In the genomic region with DNA sequence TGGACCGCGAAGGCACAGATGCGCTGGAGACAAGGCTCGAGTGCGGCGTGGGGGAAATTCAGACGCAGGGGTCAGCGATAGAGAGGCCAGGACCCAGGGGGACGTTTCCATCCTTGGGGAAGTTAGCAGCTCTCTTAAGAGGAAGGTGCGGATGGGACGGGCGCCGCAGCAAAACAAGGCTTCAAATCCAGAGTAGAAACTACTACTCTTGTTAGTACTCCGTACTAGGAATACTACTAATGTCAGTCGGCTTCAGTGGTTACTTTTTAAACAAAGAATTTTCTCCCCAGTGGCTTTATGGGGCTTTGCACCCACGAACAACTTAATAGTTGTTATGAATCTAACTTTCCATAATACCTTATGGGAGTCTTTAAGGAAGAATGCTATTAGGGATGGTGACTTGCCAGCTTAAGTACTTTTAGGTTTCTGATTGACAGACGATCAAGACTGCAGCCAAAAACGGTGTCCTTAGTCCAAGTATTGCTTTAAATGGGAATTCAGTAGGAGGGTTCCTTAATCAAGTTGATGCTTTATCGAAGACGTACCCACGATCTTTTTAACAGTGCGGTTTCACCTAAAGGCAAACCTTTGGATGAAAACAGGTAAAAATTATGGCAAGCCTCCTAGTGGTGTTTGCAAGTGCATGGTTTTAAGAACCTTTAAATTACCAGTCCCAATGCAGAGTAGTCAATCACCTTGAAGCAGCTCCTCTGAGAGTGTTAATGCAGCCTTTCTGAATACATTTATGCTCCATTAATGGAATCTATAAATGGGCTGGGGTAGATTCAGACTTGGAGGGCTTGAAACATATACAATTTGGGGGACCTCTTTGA, we compare ENCODE assay signal across 8 cellular contexts. TPM values are rescaled to one million over a fixed set of nuclear protein-coding genes. Genes with fewer than 3 reads are reported as not detected.
DNase-seq lines count a peak whose midpoint lies in the region; ATAC-seq and TF ChIP-seq lines count a peak whose summit lies in the region.

No MANE protein-coding gene starts in this region.

- H3K4me1 Mint-ChIP-seq in activated CD8-positive, alpha-beta T cell treated with anti-CD3 and anti-CD28 coated beads, Interleukin-2, amount 10 ng/mL, durations not matched to agents 7 days and 5 days (ENCODE audit: low read depth), result peaks cover 23% of the 10 kb centered on the region

- no peaks in the 10 kb centered on the region for H3K9me3 ChIP-seq in Loucy (ENCODE audit: insufficient read depth, low read depth, low read length)

- H3K4me3 ChIP-seq in Loucy (ENCODE audit: low read length, poor library complexity, severe bottlenecking) (peak overlapping the region; percentile 91), skeletal muscle cell (ENCODE audit: low read depth, low read length) (peak overlapping the region; percentile 88)

- peaks cover 2% of the 10 kb centered on the region for H3K27me3 Mint-ChIP-seq in activated CD8-positive, alpha-beta T cell treated with anti-CD3 and anti-CD28 coated beads, Interleukin-2, amount 10 ng/mL, durations not matched to agents 7 days and 5 days (ENCODE audit: low read depth)

- peaks cover 33% of the 10 kb centered on the region for H3K79me2 ChIP-seq in Loucy (ENCODE audit: insufficient read depth, low read length)

- H3F3A ChIP-seq in Loucy (ENCODE audit: low read depth), result 0 out of 2 replicates have a peak, but pooled peaks cover 2% of the 10 kb centered on the region

- no peaks in the 10 kb centered on the region for H3K27me3 ChIP-seq in Loucy (ENCODE audit: insufficient read depth, low read length, poor library complexity, severe bottlenecking)

- H3K9ac ChIP-seq in Loucy (ENCODE audit: low read depth, low read length, poor library complexity, severe bottlenecking), result peak overlapping the region; percentile 85

- no peaks in the 10 kb centered on the region for H3K9me3 Mint-ChIP-seq in activated CD8-positive, alpha-beta T cell treated with anti-CD3 and anti-CD28 coated beads, Interleukin-2, amount 10 ng/mL, durations not matched to agents 7 days and 5 days (ENCODE audit: insufficient read depth)

- DNase-seq in NCI-H2171 treated with DMSO at 0.1 percent for 48 hours (lab: John Stamatoyannopoulos, UW), result peak; percentile 55
- no peak for DNase-seq in NCI-H2171 (lab: John Stamatoyannopoulos, UW)
- DNase-seq in activated CD8-positive, alpha-beta T cell treated with anti-CD3 and anti-CD28 coated beads, Interleukin-2, amount 10 ng/mL, durations not matched to agents 7 days and 5 days, result no peak
- DNase-seq in hepatic stellate cell (ENCODE audit: low spot score), result peak; percentile 79
- no peak for DNase-seq in skeletal muscle cell (ENCODE audit: low read depth)
- DNase-seq in Ammon's horn (ENCODE audit: low spot score), result no peak

- H3K4me2 ChIP-seq in Loucy (ENCODE audit: low read depth, low read length, poor library complexity, severe bottlenecking), result peak overlapping the region; percentile 93

- peak overlapping the region; percentile 80 for H3K4me3 Mint-ChIP-seq in activated CD8-positive, alpha-beta T cell treated with anti-CD3 and anti-CD28 coated beads, Interleukin-2, amount 10 ng/mL, durations not matched to agents 7 days and 5 days

- no peaks in the 10 kb centered on the region for H3K36me3 ChIP-seq in Loucy (ENCODE audit: insufficient read depth, low read length)

- H3K27ac Mint-ChIP-seq in activated CD8-positive, alpha-beta T cell treated with anti-CD3 and anti-CD28 coated beads, Interleukin-2, amount 10 ng/mL, durations not matched to agents 7 days and 5 days, result peak overlapping the region; percentile 84

- POLR2A ChIA-PET in activated CD8-positive, alpha-beta T cell treated with anti-CD3 and anti-CD28 coated beads, Interleukin-2, amount 10 ng/mL, durations not matched to agents 7 days and 5 days (lab: Charles Lee), result interaction anchor here (0.7 to 4.4 kb wide), 6 partner anchors 12 to 651 kb away, joined by 3 to 47 read pairs (median 5); a partner anchor contains a TSS

- peak; percentile 44 for TF ChIP-seq CTCF in Loucy (conservative IDR thresholded peaks at IDR 0.05; ENCODE audit: low read length)

- peaks cover 24% of the 10 kb centered on the region for H3K4me1 ChIP-seq in Loucy (ENCODE audit: insufficient read depth, low read length, poor library complexity, severe bottlenecking)

- ATAC-seq in GM21825 (IDR thresholded peaks at IDR 0.05; ENCODE audit: unreplicated experiment), result peak; percentile 13
- peak; percentile 24 for ATAC-seq in activated CD8-positive, alpha-beta T cell treated with anti-CD3 and anti-CD28 coated beads, Interleukin-2, amount 10 ng/mL, durations not matched to agents 7 days and 5 days

- peaks cover 16% of the 10 kb centered on the region for H4K20me1 ChIP-seq in Loucy (ENCODE audit: insufficient read depth, low read length, poor library complexity, severe bottlenecking)

- CTCF ChIA-PET in activated CD8-positive, alpha-beta T cell treated with anti-CD3 and anti-CD28 coated beads, Interleukin-2, amount 10 ng/mL, durations not matched to agents 7 days and 5 days (lab: Charles Lee), result interaction anchor here (0.8 to 8.0 kb wide), 25 partner anchors 8 to 651 kb away, joined by 3 to 109 read pairs (median 4); a partner anchor contains a TSS

- no peaks in the 10 kb centered on the region for H3K36me3 Mint-ChIP-seq in activated CD8-positive, alpha-beta T cell treated with anti-CD3 and anti-CD28 coated beads, Interleukin-2, amount 10 ng/mL, durations not matched to agents 7 days and 5 days (ENCODE audit: low read depth)

- H2AFZ ChIP-seq in Loucy (ENCODE audit: low read length), result peak overlapping the region; percentile 99

- no peaks in the 10 kb centered on the region for H3K9me2 ChIP-seq in Loucy (replicated peaks; ENCODE audit: low read depth, low read length)

RNA-seq across cellular contexts. Expression of a gene that starts 0.9 kb away (rescaled TPM):
- 10 to 100 TPM; 12.5 to 13.4 TPM for total RNA-seq in activated CD8-positive, alpha-beta T cell treated with anti-CD3 and anti-CD28 coated beads, Interleukin-2, amount 10 ng/mL, durations not matched to agents 7 days and 5 days

RNA-seq across cellular contexts. Expression of a gene that starts 18.2 kb away (rescaled TPM):
- total RNA-seq in activated CD8-positive, alpha-beta T cell treated with anti-CD3 and anti-CD28 coated beads, Interleukin-2, amount 10 ng/mL, durations not matched to agents 7 days and 5 days, result 10 to 100 TPM; 85.2 to 87.0 TPM

Comparison
In these comparisons a context has a peak if more than half of its experiments do, and no peak if none do; other contexts are left out.
1. DNase-seq: peak in NCI-H2171 treated with DMSO at 0.1 percent for 48 hours (single experiment) and hepatic stellate cell (single experiment); none in NCI-H2171 (single experiment), activated CD8-positive, alpha-beta T cell treated with anti-CD3 and anti-CD28 coated beads, Interleukin-2, amount 10 ng/mL, durations not matched to agents 7 days and 5 days (single experiment), skeletal muscle cell (single experiment) and Ammon's horn (single experiment).